ENCODE assay signal across 1 cellular context in the genomic region with DNA sequence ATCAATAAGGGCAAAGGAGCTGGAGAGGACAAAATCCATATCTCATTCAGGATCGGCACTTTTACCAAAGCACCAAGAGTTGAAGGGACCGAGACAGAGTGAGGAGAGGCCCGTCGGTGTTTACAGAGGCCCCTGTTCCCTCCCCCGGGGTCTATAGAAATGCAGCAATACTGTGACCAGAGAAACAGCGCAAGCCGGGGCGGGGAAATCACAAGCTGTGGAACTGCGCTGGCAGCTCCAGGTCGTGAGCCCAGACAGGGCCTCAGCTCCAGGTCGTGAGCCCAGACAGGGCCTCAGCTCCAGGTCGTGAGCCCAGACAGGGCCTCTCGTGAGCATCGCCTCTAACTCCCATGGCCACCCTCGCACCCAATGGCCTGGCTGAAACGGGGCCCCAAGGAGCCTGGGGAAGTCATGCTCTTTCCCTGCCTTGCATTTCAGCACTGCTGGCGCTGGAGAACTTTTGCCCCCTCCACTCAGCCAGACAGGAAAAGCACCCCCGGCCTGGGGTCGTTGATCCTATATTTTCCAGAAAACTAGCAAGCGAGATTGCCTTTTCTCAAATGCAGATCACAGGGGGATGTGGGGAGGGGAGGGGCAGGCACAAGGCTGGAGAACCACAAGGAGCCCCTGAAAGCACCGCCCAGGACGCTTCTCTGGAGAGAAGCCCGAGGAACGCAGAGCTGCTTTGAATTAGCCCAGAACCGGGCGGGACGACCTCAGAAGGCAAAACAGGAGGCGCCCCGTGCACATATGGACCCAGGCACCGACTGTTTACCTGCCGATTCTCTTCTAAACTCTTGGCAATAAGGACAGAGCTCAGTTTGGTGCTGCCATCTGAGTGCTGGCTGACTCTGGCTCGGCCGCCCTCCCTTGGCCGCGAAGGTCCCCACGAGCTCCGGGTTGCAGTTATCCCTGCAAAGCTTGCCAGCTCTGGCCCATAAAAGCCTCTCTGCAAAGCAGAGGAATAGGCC.
TF ChIP-seq lines count a peak whose summit lies in the region.

No MANE protein-coding gene starts in this region.

TF ChIP-seq in H1, 55 proteins besides CTCF, POLR2A, EP300 and RAD21:
- TF ChIP-seq MAX (IDR thresholded peaks at IDR 0.05) (0 out of 2 replicates have a peak, but pooled peaks have one; percentile 8), SIN3A (conservative IDR thresholded peaks at IDR 0.05 in 1 of 2, IDR thresholded peaks at IDR 0.05 in 1 of 2; ENCODE audit: low read depth in 1 of 2, low read length in 2 of 2) (no peak), BACH1 (IDR thresholded peaks at IDR 0.05; ENCODE audit: low read length) (no peak)
